17 cellular contexts compared by ENCODE assay signal in the genomic region with DNA sequence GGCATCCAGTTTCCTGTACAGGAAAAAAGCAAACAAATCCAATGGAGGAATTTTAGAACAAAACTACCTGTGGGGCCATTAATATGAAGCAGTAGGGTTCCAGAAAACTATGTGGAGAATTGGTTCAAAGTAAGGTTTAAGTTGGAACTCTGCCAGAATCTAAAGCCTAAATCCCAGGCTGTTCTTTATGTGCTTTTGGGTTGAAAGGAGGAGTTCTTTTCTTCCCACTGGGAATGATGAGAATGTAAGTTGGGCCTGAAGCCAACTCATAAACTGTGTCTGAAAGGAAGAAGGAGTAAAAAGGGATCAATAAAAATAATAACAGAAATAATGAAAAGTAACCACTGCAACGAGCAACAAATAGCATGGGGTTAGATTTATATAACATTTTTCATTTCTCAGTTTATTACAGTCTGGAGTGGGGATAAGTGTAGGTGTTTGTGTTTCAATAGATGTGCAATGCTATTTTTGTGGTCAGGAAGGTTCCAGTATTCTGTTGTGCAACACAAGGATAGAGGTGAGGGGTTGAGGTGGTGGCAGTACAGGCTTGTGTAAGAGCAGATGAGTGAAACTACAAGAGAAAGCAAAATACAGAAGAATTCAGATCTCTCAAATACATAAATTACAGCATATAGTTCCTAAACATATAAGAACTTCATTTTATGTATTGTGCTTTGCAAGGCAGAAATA.
DNase-seq lines count a peak whose midpoint lies in the region; ATAC-seq and TF ChIP-seq lines count a peak whose summit lies in the region.
"Had no signal": no experiment of that assay in that cellular context is flagged by ENCODE, and none has a peak within 500 bp of the region (broad histone marks: within the 10 kb centered on the region; RNA-seq: fewer than 3 reads in every experiment).

No MANE protein-coding gene starts in this region.

- peaks cover 0 to 10% (median 0%) of the 10 kb centered on the region in 5 experiments for H3K9me3 Mint-ChIP-seq in brain
- peaks cover 0 to 2% of the 10 kb centered on the region in 2 donors for H3K9me3 Mint-ChIP-seq in natural killer cell
- H3K9me3 Mint-ChIP-seq: H9 had no signal

- 50% methylated on average over 1 of the region's 1 CpG for WGBS in right lobe of liver (ENCODE audit: insufficient coverage, low coverage, low lambda C conversion rate, missing lambda C conversion rate)

- H3K27ac ChIP-seq in right lobe of liver (peak overlapping the region in 2 of 3 donors; percentile 44 to 59), upper lobe of right lung (no peak overlapping the region)
- H3K27ac ChIP-seq: Peyer's patch had no signal

- H3K27me3 ChIP-seq in right lobe of liver, result no peaks in the 10 kb centered on the region
- H3K27me3 ChIP-seq in upper lobe of right lung, result no peaks in the 10 kb centered on the region
- H3K27me3 ChIP-seq: Peyer's patch had no signal

- no peak for TF ChIP-seq POLR2A in right lobe of liver (IDR thresholded peaks at IDR 0.05)

- H3K9me3 ChIP-seq in right lobe of liver (no peaks in the 10 kb centered on the region), upper lobe of right lung (no peaks in the 10 kb centered on the region)
- H3K9me3 ChIP-seq: Peyer's patch had no signal

- H3K27me3 Mint-ChIP-seq in brain (peaks cover 6% of the 10 kb centered on the region), natural killer cell (ENCODE audit: low read depth in 2 of 2) (peaks cover 0 to 3% of the 10 kb centered on the region in 2 donors)

- no peaks in the 10 kb centered on the region for H3K36me3 ChIP-seq in right lobe of liver
- H3K36me3 ChIP-seq in upper lobe of right lung, result no peaks in the 10 kb centered on the region
- H3K36me3 ChIP-seq: Peyer's patch had no signal

- TF ChIP-seq CTCF in brain (conservative IDR thresholded peaks at IDR 0.05) (no peak), right lobe of liver (IDR thresholded peaks at IDR 0.05) (no peak), natural killer cell (IDR thresholded peaks at IDR 0.05) (no peak), upper lobe of right lung (IDR thresholded peaks at IDR 0.05) (no peak)

- H3K4me3 ChIP-seq in right lobe of liver (no peak overlapping the region), upper lobe of right lung (no peak overlapping the region)
- H3K4me3 ChIP-seq: Peyer's patch had no signal

- H3K4me1 Mint-ChIP-seq in brain (peaks cover 20% of the 10 kb centered on the region), natural killer cell (no peaks in the 10 kb centered on the region)
- H3K4me1 Mint-ChIP-seq: H9, IgD-negative memory B cell had no signal

- H3K36me3 Mint-ChIP-seq in brain, result peaks cover 21% of the 10 kb centered on the region
- no peaks in the 10 kb centered on the region for H3K36me3 Mint-ChIP-seq in natural killer cell

- intact Hi-C loops in right lobe of liver (cut with DNase I), result no loop called here
- intact Hi-C loops in natural killer cell (cut with micrococcal nuclease), result no loop called here
- intact Hi-C loops in upper lobe of right lung (cut with DNase I), result no loop called here

- peak; percentile 3 for DNase-seq in NCI-H2227 (lab: John Stamatoyannopoulos, UW; ENCODE audit: unreplicated experiment)
- DNase-seq in NCI-H2227 treated with DMSO at 0.1 percent for 48 hours (lab: John Stamatoyannopoulos, UW), result no peak
- DNase-seq in right lobe of liver, result no peak
- DNase-seq in activated CD4-positive, CD25-positive, alpha-beta regulatory T cell (lab: John Stamatoyannopoulos, UW), result no peak
- no peak for DNase-seq in natural killer cell
- no peak for DNase-seq in upper lobe of right lung
- DNase-seq: C1 segment of cervical spinal cord, DMS153, H9, NCI-H1048, NCI-H1694 treated with DMSO at 0.1 percent for 48 hours, NCI-H510A, Peyer's patch, SHP77 had no signal

- H3K27ac Mint-ChIP-seq in brain (peak overlapping the region in 3 of 5 experiments; percentile 10 to 80 (median 60)), natural killer cell (no peak overlapping the region)
- H3K27ac Mint-ChIP-seq: H9, IgD-negative memory B cell had no signal

- no peak overlapping the region for H3K4me3 Mint-ChIP-seq in brain
- no peak overlapping the region for H3K4me3 Mint-ChIP-seq in natural killer cell
- H3K4me3 Mint-ChIP-seq: H9, IgD-negative memory B cell had no signal

- ATAC-seq in right lobe of liver, result peak; percentile 92 to 96 (median 94)
- ATAC-seq in GM21786 (IDR thresholded peaks at IDR 0.05; ENCODE audit: unreplicated experiment), result no peak
- ATAC-seq in natural killer cell, result no peak
- no peak for ATAC-seq in upper lobe of right lung

- H3K4me1 ChIP-seq in right lobe of liver (peaks cover 0 to 16% (median 1%) of the 10 kb centered on the region in 4 donors), upper lobe of right lung (no peaks in the 10 kb centered on the region)
- H3K4me1 ChIP-seq: Peyer's patch had no signal

Comparison
In these comparisons a context has a peak if more than half of its experiments do, and no peak if none do; other contexts are left out.
1. H3K27ac Mint-ChIP-seq: peak in brain (3 of 5); none in natural killer cell (0 of 2).
2. ATAC-seq: peak in right lobe of liver (4 of 4); none in GM21786 (single experiment), natural killer cell (0 of 3) and upper lobe of right lung (single experiment).